Comparison of ENCODE assay signal across 18 cellular contexts in the genomic region with DNA sequence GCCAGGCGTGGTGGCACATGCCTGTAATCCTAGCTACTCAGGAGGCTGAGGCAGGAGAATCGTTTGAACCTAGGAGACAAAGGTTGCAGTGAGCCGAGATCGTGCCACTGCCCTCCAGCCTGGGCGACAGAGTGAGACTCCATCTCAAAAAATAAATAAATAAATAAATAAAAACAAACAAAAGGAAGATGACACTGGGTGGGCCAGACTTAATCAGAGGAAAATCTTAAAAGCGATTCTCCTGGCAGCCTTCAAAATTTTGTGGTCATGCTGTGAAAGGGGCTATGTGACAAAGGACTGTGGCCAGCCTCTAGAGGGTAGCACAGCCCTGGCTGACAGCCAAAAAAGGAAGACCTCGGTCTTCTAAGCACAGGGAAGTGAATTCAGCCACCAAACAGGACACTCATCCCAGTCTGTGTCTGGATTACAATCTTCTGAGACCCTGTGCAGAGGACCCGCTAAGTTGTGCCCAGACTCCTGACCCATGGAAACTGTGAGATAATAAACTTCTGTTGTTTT.
A peak's percentile ranks its signal among the peaks of the same experiment; 100 is the strongest.
DNase-seq lines count a peak whose midpoint lies in the region; ATAC-seq and TF ChIP-seq lines count a peak whose summit lies in the region.
"Had no signal": no experiment of that assay in that cellular context is flagged by ENCODE, and none has a peak within 500 bp of the region (broad histone marks: within the 10 kb centered on the region; RNA-seq: fewer than 3 reads in every experiment).

No MANE protein-coding gene starts in this region.

- intact Hi-C loops in Caco-2 (cut with micrococcal nuclease; ENCODE audit: unreplicated experiment) (loop anchor here (1.0 to 5.0 kb wide), 5 partner anchors 155 to 881 kb away; no protein-coding TSS in a partner anchor), sciatic nerve (cut with DNase I) (no loop called here)

- POLR2A ChIA-PET in Caco-2 (lab: Charles Lee): no interaction called here

- no peaks in the 10 kb centered on the region for H4K20me1 ChIP-seq in GM23338 (replicated peaks; ENCODE audit: insufficient read depth)

- H3K4me3 Mint-ChIP-seq in Caco-2 (ENCODE audit: unreplicated experiment): no peak overlapping the region
- H3K4me3 Mint-ChIP-seq in GM23338: no peak overlapping the region
- H3K4me3 Mint-ChIP-seq: activated CD8-positive, alpha-beta memory T cell treated with anti-CD3 and anti-CD28 coated beads, Interleukin-2, amount 10 ng/mL, durations not matched to agents 7 days and 5 days; B cell; central memory CD8-positive, alpha-beta T cell; immature natural killer cell; memory B cell had no signal

- H3K36me3 ChIP-seq in Caco-2 (ENCODE audit: control insufficient read depth, insufficient read depth, low read length) (no peaks in the 10 kb centered on the region), GM23338 (ENCODE audit: insufficient read depth) (no peaks in the 10 kb centered on the region)

- no peaks in the 10 kb centered on the region for H3K79me2 ChIP-seq in GM23338 (replicated peaks; ENCODE audit: insufficient read depth)

- no peaks in the 10 kb centered on the region for H3K36me3 Mint-ChIP-seq in Caco-2 (ENCODE audit: insufficient read depth, unreplicated experiment)
- H3K36me3 Mint-ChIP-seq in GM23338 (ENCODE audit: low read depth): no peaks in the 10 kb centered on the region
- H3K36me3 Mint-ChIP-seq: activated CD8-positive, alpha-beta memory T cell treated with anti-CD3 and anti-CD28 coated beads, Interleukin-2, amount 10 ng/mL, durations not matched to agents 7 days and 5 days; immature natural killer cell; memory B cell had no signal

- H3K4me3 ChIP-seq in Caco-2 (ENCODE audit: low read depth, low read length): no peak overlapping the region
- no peak overlapping the region for H3K4me3 ChIP-seq in GM23338

- H3K4me1 ChIP-seq in Caco-2 (no peaks in the 10 kb centered on the region), GM23338 (ENCODE audit: insufficient read depth) (no peaks in the 10 kb centered on the region; the same call in 1 of the 2 replicates)

- H2AFZ ChIP-seq in GM23338: no peak overlapping the region

- H3K9me3 ChIP-seq in Caco-2: no peaks in the 10 kb centered on the region

- peaks cover 7% of the 10 kb centered on the region for H3K27me3 Mint-ChIP-seq in Caco-2 (ENCODE audit: insufficient read depth, unreplicated experiment)
- H3K27me3 Mint-ChIP-seq in GM23338 (ENCODE audit: insufficient read depth, low read depth, poor library complexity): no peaks in the 10 kb centered on the region
- H3K27me3 Mint-ChIP-seq: activated CD8-positive, alpha-beta memory T cell treated with anti-CD3 and anti-CD28 coated beads, Interleukin-2, amount 10 ng/mL, durations not matched to agents 7 days and 5 days; B cell; central memory CD8-positive, alpha-beta T cell; memory B cell had no signal

- CTCF ChIA-PET in Caco-2 (lab: Charles Lee): interaction anchor here (1.3 kb wide), 1 partner anchor 503 kb away, joined by 4 read pairs; no protein-coding TSS in a partner anchor

- H3K9me2 ChIP-seq in GM23338 (ENCODE audit: insufficient read depth): no peaks in the 10 kb centered on the region

- no TSS peak for BruUV-seq in Caco-2 (replicated peaks; lab: Mats Ljungman, UMichigan)

- H3K27ac Mint-ChIP-seq in Caco-2 (ENCODE audit: unreplicated experiment): no peak overlapping the region
- no peak overlapping the region for H3K27ac Mint-ChIP-seq in GM23338
- H3K27ac Mint-ChIP-seq: activated CD8-positive, alpha-beta memory T cell treated with anti-CD3 and anti-CD28 coated beads, Interleukin-2, amount 10 ng/mL, durations not matched to agents 7 days and 5 days; B cell; immature natural killer cell; memory B cell had no signal

- H3K4me2 ChIP-seq in GM23338: no peak overlapping the region

- TF ChIP-seq CTCF in Caco-2 (IDR thresholded peaks at IDR 0.05; ENCODE audit: insufficient read depth in 1 of 2, low read depth in 1 of 2, low read length in 1 of 2, severe bottlenecking in 1 of 2, unreplicated experiment in 1 of 2): peak; percentile 54 to 85
- peak; percentile 55 to 79 for TF ChIP-seq CTCF in GM23338 (conservative IDR thresholded peaks at IDR 0.05; ENCODE audit: low read depth in 2 of 2)

- no peaks in the 10 kb centered on the region; the same call in none of the 2 replicates for H3K27me3 ChIP-seq in Caco-2 (replicated peaks; ENCODE audit: control insufficient read depth, insufficient read depth, low read length)
- H3K27me3 ChIP-seq in GM23338 (ENCODE audit: insufficient read depth): no peaks in the 10 kb centered on the region

- ATAC-seq in GM23338 (peak; percentile 52; the same call in 2 of the 3 replicates), HG03457 (IDR thresholded peaks at IDR 0.05; ENCODE audit: unreplicated experiment) (no peak), sciatic nerve (no peak)
- ATAC-seq: activated CD8-positive, alpha-beta memory T cell treated with anti-CD3 and anti-CD28 coated beads, Interleukin-2, amount 10 ng/mL, durations not matched to agents 7 days and 5 days had no signal

- peak; percentile 65 to 67 for DNase-seq in Caco-2
- DNase-seq in GM23338 (ENCODE audit: low spot score): peak; percentile 66
- peak; percentile 66 for DNase-seq in OCI-M1 (lab: John Stamatoyannopoulos, UW)
- peak; percentile 21 for DNase-seq in iPS-NIHi11 (ENCODE audit: low spot score)
- no peak for DNase-seq in sciatic nerve (ENCODE audit: low spot score)
- DNase-seq in OCI-M2 (lab: John Stamatoyannopoulos, UW; ENCODE audit: unreplicated experiment): no peak
- DNase-seq: activated CD8-positive, alpha-beta memory T cell treated with anti-CD3 and anti-CD28 coated beads, Interleukin-2, amount 10 ng/mL, durations not matched to agents 7 days and 5 days; activated effector memory CD4-positive, alpha-beta T cell treated with anti-CD3 and anti-CD28 coated beads, Interleukin-2, amount 50 U/mL, for 16 hours; amniotic stem cell; DMS79; immature natural killer cell; NCI-H2171 treated with DMSO at 0.1 percent for 48 hours; substantia nigra had no signal

- no peak overlapping the region for H3K27ac ChIP-seq in GM23338 (ENCODE audit: low read depth)
- H3K27ac ChIP-seq: VCaP had no signal

- H3K9me3 Mint-ChIP-seq in Caco-2 (ENCODE audit: unreplicated experiment) (no peaks in the 10 kb centered on the region), GM23338 (peaks cover 65% of the 10 kb centered on the region)
- H3K9me3 Mint-ChIP-seq: memory B cell had no signal

- no peaks in the 10 kb centered on the region for H3F3A ChIP-seq in GM23338 (replicated peaks; ENCODE audit: low read depth)

- no peaks in the 10 kb centered on the region for H3K4me1 Mint-ChIP-seq in Caco-2 (ENCODE audit: low read depth, unreplicated experiment)
- no peaks in the 10 kb centered on the region for H3K4me1 Mint-ChIP-seq in GM23338
- H3K4me1 Mint-ChIP-seq: activated CD8-positive, alpha-beta memory T cell treated with anti-CD3 and anti-CD28 coated beads, Interleukin-2, amount 10 ng/mL, durations not matched to agents 7 days and 5 days; B cell; central memory CD8-positive, alpha-beta T cell; immature natural killer cell; memory B cell had no signal

TF ChIP-seq in GM23338, 12 proteins besides CTCF, POLR2A, EP300 and RAD21 (continues in another document):
- TF ChIP-seq JUNB (IDR thresholded peaks at IDR 0.05; ENCODE audit: unreplicated experiment) (no peak), POLR2AphosphoS5 (IDR thresholded peaks at IDR 0.05; ENCODE audit: low read depth) (no peak)

Comparison
In these comparisons a context has a peak if more than half of its experiments do, and no peak if none do; other contexts are left out.
1. DNase-seq: peak in Caco-2 (2 of 2), GM23338 (single experiment), OCI-M1 (single experiment) and iPS-NIHi11 (single experiment); none in sciatic nerve (single experiment) and OCI-M2 (single experiment).